In the genomic region with DNA sequence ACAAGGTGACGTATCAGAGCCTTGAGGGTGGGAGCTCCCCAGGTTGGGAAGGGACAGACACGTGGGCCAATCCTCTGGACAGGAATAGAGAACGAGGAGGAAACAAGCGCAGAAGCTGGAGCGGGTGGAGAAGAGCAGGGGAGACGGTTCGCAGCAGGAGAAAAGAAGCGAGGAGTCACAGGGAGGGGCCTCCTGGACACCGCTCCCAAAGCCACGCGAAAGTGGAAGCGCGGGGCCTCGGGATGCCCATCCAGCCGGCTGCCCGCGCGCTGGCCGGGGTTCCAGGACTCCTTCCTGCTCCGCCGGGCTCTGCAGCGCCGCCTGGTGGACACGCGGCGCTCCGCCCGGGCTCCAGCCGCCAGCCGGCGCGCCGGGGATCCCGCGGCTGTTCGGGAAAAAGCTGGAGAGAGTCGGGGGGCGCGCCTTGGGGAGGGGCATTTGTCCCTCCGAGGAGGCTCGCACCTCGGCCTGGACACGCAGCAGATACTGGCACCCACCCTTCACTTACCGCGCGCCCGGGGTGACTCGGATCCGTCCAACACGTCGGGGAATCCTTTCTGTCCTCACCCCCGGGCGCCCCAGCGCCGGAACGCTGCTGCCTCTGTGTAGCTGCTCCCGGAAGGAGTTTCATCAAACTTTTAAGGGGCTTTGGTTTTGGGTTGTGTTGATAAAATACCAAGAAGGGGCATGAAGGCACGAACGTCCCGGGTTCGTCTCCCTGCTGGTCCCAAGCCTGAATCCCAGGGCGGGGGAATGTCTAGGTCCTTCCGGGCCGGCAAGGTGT, we compare ENCODE assay signal across 8 cellular contexts. TPM values are rescaled to one million over a fixed set of nuclear protein-coding genes. Genes with fewer than 3 reads are reported as not detected.
DNase-seq lines count a peak whose midpoint lies in the region; ATAC-seq and TF ChIP-seq lines count a peak whose summit lies in the region.

No MANE protein-coding gene starts in this region.

- peak overlapping the region; percentile 91 for H3K9ac ChIP-seq in IMR-90 (ENCODE audit: low read depth, low read length)
- H3K9ac ChIP-seq in mesenchymal stem cell (ENCODE audit: low read length), result peak overlapping the region; percentile 100

- no TSS peak for BruUV-seq in Caco-2 (replicated peaks; lab: Mats Ljungman, UMichigan)
- no TSS peak for BruUV-seq in IMR-90 (replicated peaks; lab: Mats Ljungman, UMichigan)

- peak overlapping the region; percentile 98 for H3K27ac ChIP-seq in IMR-90 (ENCODE audit: insufficient read depth, low read length)
- no peak overlapping the region for H3K27ac ChIP-seq in ectodermal cell (ENCODE audit: insufficient read depth, low read depth, low read length, poor library complexity, severe bottlenecking)
- no peak overlapping the region for H3K27ac ChIP-seq in mesenchymal stem cell (ENCODE audit: low read length, poor library complexity, severe bottlenecking)
- peak overlapping the region; percentile 3 for H3K27ac ChIP-seq in urinary bladder (ENCODE audit: low read depth)

- peak overlapping the region; percentile 92 for H2AFZ ChIP-seq in IMR-90 (replicated peaks; ENCODE audit: low read length, poor library complexity)
- H2AFZ ChIP-seq in mesenchymal stem cell (ENCODE audit: low read depth, low read length), result no peak overlapping the region

- TF ChIP-seq CTCF in Caco-2 (IDR thresholded peaks at IDR 0.05; ENCODE audit: insufficient read depth in 1 of 2, low read depth in 1 of 2, low read length in 1 of 2, severe bottlenecking in 1 of 2, unreplicated experiment in 1 of 2), result peak in 1 of 2 experiments; percentile 24
- peak; percentile 80 for TF ChIP-seq CTCF in IMR-90 (conservative IDR thresholded peaks at IDR 0.05; ENCODE audit: low read depth, low read length)

- peaks cover 73% of the 10 kb centered on the region for H3K36me3 Mint-ChIP-seq in Caco-2 (ENCODE audit: insufficient read depth, unreplicated experiment)

- no peaks in the 10 kb centered on the region for H3K9me3 Mint-ChIP-seq in Caco-2 (ENCODE audit: unreplicated experiment)

- H3K36me3 ChIP-seq in Caco-2 (ENCODE audit: control insufficient read depth, insufficient read depth, low read length) (peaks cover 5% of the 10 kb centered on the region), IMR-90 (ENCODE audit: control insufficient read depth, insufficient read depth, low read length) (peaks cover 34% of the 10 kb centered on the region), ectodermal cell (ENCODE audit: control insufficient read depth, insufficient read depth, low read length) (peaks cover 13% of the 10 kb centered on the region), mesenchymal stem cell (ENCODE audit: control insufficient read depth in 1 of 2, insufficient read depth in 2 of 2, low read depth in 1 of 2, low read length in 2 of 2) (peaks cover 25 to 51% of the 10 kb centered on the region in 2 experiments), urinary bladder (ENCODE audit: insufficient read depth) (peaks cover 8% of the 10 kb centered on the region)

- H3K4ac ChIP-seq in IMR-90 (ENCODE audit: low read depth, low read length), result peak overlapping the region; percentile 95
- H3K4ac ChIP-seq in mesenchymal stem cell (ENCODE audit: low read depth in 1 of 2, low read length in 2 of 2), result peak overlapping the region; percentile 85 to 94

- DNase-seq in Caco-2, result no peak
- DNase-seq in IMR-90, result peak; percentile 48
- DNase-seq in mesenchymal stem cell, result peak; percentile 62
- no peak for DNase-seq in NCI-H2029 (lab: John Stamatoyannopoulos, UW)

- H3K9me1 ChIP-seq in IMR-90 (ENCODE audit: insufficient read depth, low read length), result peaks cover 5% of the 10 kb centered on the region; the same call in 1 of the 2 replicates

- peak; percentile 68 for TF ChIP-seq RAD21 in IMR-90 (IDR thresholded peaks at IDR 0.05; ENCODE audit: low read length)

- H3K14ac ChIP-seq in IMR-90 (replicated peaks; ENCODE audit: low read depth, low read length) (peak overlapping the region; percentile 81), mesenchymal stem cell (ENCODE audit: low read length in 2 of 2) (peak overlapping the region; percentile 29 to 73)

- no peaks in the 10 kb centered on the region for H3K27me3 Mint-ChIP-seq in Caco-2 (ENCODE audit: insufficient read depth, unreplicated experiment)

- H3K27me3 ChIP-seq in Caco-2 (replicated peaks; ENCODE audit: control insufficient read depth, insufficient read depth, low read length) (no peaks in the 10 kb centered on the region), IMR-90 (ENCODE audit: control insufficient read depth, insufficient read depth, low read length) (no peaks in the 10 kb centered on the region), ectodermal cell (ENCODE audit: control insufficient read depth, insufficient read depth, low read length, poor library complexity, severe bottlenecking) (peaks cover 84% of the 10 kb centered on the region), mesenchymal stem cell (ENCODE audit: control insufficient read depth in 1 of 2, insufficient read depth in 1 of 2, low read length in 2 of 2) (peaks cover 0 to 61% of the 10 kb centered on the region in 2 experiments)

- dilution Hi-C loops in IMR-90 (cut with HindIII; ENCODE audit: low sequenced_read_pairs, unreplicated experiment), result no loop called here

- peak overlapping the region; percentile 18 for H3K4me3 Mint-ChIP-seq in Caco-2 (ENCODE audit: unreplicated experiment)

- H2AK5ac ChIP-seq in IMR-90 (ENCODE audit: low read depth, low read length), result peak overlapping the region; percentile 64
- peak overlapping the region; percentile 37 for H2AK5ac ChIP-seq in mesenchymal stem cell (ENCODE audit: low read length, severe bottlenecking)

- H3K4me2 ChIP-seq in IMR-90 (ENCODE audit: low read depth, low read length), result peak overlapping the region; percentile 81
- peak overlapping the region; percentile 75 for H3K4me2 ChIP-seq in mesenchymal stem cell (ENCODE audit: low read length, poor library complexity, severe bottlenecking)

- H2BK5ac ChIP-seq in IMR-90 (ENCODE audit: low read depth, low read length, poor library complexity, severe bottlenecking) (peak overlapping the region; percentile 83), mesenchymal stem cell (ENCODE audit: low read depth, low read length, poor library complexity, severe bottlenecking) (no peak overlapping the region)

- peak overlapping the region; percentile 55 for H3K56ac ChIP-seq in IMR-90 (ENCODE audit: extremely low read depth, insufficient read depth, low read length)

- POLR2A ChIA-PET in Caco-2 (lab: Charles Lee) (interaction anchor here (0.9 kb wide), 1 partner anchor 35 kb away, joined by 3 read pairs; no protein-coding TSS in a partner anchor), IMR-90 (lab: Charles Lee; ENCODE audit: unreplicated experiment) (no interaction called here)

- peak overlapping the region; percentile 86 to 98 for H2BK12ac ChIP-seq in mesenchymal stem cell (ENCODE audit: low read length in 2 of 2)

- H3K4me1 Mint-ChIP-seq in Caco-2 (ENCODE audit: low read depth, unreplicated experiment), result peaks cover 7% of the 10 kb centered on the region

- H4K20me1 ChIP-seq in IMR-90 (ENCODE audit: insufficient read depth, low read length), result peaks cover 8% of the 10 kb centered on the region; the same call in 1 of the 2 replicates

- CTCF ChIA-PET in Caco-2 (lab: Charles Lee) (no interaction called here), IMR-90 (lab: Yijun Ruan, JAX) (interaction anchor here (0.6 to 1.5 kb wide), 9 partner anchors 8 to 1932 kb away, joined by 3 to 7 read pairs (median 4); no protein-coding TSS in a partner anchor)

- no peak overlapping the region for H3K4me3 ChIP-seq in Caco-2 (ENCODE audit: low read depth, low read length)
- peak overlapping the region; percentile 99 for H3K4me3 ChIP-seq in IMR-90 (ENCODE audit: insufficient read depth, low read depth, low read length)
- H3K4me3 ChIP-seq in ectodermal cell (ENCODE audit: insufficient read depth, low read depth, low read length), result peak overlapping the region; percentile 91
- H3K4me3 ChIP-seq in mesenchymal stem cell (ENCODE audit: insufficient read depth in 1 of 2, low read depth in 1 of 2, low read length in 2 of 2), result peak overlapping the region; percentile 19 to 75
- peak overlapping the region; percentile 40 for H3K4me3 ChIP-seq in urinary bladder (ENCODE audit: low read depth, low read length)

- H4K5ac ChIP-seq in IMR-90 (ENCODE audit: low read depth, low read length), result peak overlapping the region; percentile 45

- H2BK20ac ChIP-seq in IMR-90 (ENCODE audit: low read depth, low read length), result peak overlapping the region; percentile 86

- H4K8ac ChIP-seq in IMR-90 (ENCODE audit: low read depth in 2 of 2, low read length in 2 of 2), result peak overlapping the region; percentile 84 to 92
- peak overlapping the region; percentile 96 for H4K8ac ChIP-seq in mesenchymal stem cell (ENCODE audit: low read length)

- peak overlapping the region; percentile 21 for H3K27ac Mint-ChIP-seq in Caco-2 (ENCODE audit: unreplicated experiment)

- WGBS in IMR-90 (ENCODE audit: extremely low coverage in 2 of 2, insufficient read length in 1 of 2), 2 experiments, result 24% methylated on average over 19 of the region's 64 CpGs; no CpG with 5 or more reads in 1 of the 2 experiments
- WGBS in ectodermal cell, 2 experiments, result 5% methylated on average over 64 of the region's 64 CpGs
- 8% methylated on average over 60 of the region's 64 CpGs for WGBS in mesenchymal stem cell
- WGBS in urinary bladder, result 23% methylated on average over 64 of the region's 64 CpGs

- intact Hi-C loops in Caco-2 (cut with micrococcal nuclease; ENCODE audit: unreplicated experiment), result no loop called here
- intact Hi-C loops in IMR-90 (cut with micrococcal nuclease), result loop anchor here (2.0 to 5.0 kb wide), 2 partner anchors 159 to 283 kb away; partner anchors contain the start of gene SAMD8

- H3K23ac ChIP-seq in IMR-90 (ENCODE audit: low read depth, low read length) (peak overlapping the region; percentile 67), mesenchymal stem cell (ENCODE audit: low read length in 2 of 2) (peak overlapping the region in 1 of 2 experiments; percentile 98)

- TF ChIP-seq POLR2A in IMR-90 (IDR thresholded peaks at IDR 0.05; ENCODE audit: low read depth, low read length), result no peak

- H3K9me3 ChIP-seq in Caco-2, result no peaks in the 10 kb centered on the region
- H3K9me3 ChIP-seq in IMR-90 (ENCODE audit: control insufficient read depth, insufficient read depth, low read length), result no peaks in the 10 kb centered on the region
- no peaks in the 10 kb centered on the region for H3K9me3 ChIP-seq in ectodermal cell (ENCODE audit: control insufficient read depth, low read length)
- no peaks in the 10 kb centered on the region for H3K9me3 ChIP-seq in mesenchymal stem cell (ENCODE audit: control insufficient read depth, low read length)

- ATAC-seq in IMR-90 (ENCODE audit: low read depth), result peak; percentile 51
- no peak for ATAC-seq in GM19035 (IDR thresholded peaks at IDR 0.05; ENCODE audit: unreplicated experiment)
- no peak for ATAC-seq in GM18867 (IDR thresholded peaks at IDR 0.05; ENCODE audit: unreplicated experiment)

- peak overlapping the region; percentile 92 for H2AK9ac ChIP-seq in IMR-90 (replicated peaks; ENCODE audit: low read depth, low read length, poor library complexity)

- H3K79me1 ChIP-seq in IMR-90 (ENCODE audit: low read depth in 1 of 2, low read length in 2 of 2) (peaks cover 3 to 21% of the 10 kb centered on the region in 2 experiments), mesenchymal stem cell (replicated peaks; ENCODE audit: low read length, poor library complexity, severe bottlenecking) (peaks cover 5% of the 10 kb centered on the region)

- H2BK15ac ChIP-seq in IMR-90 (ENCODE audit: low read depth, low read length) (peak overlapping the region; percentile 96; the same call in 2 of the 3 replicates), mesenchymal stem cell (ENCODE audit: low read depth, poor library complexity, severe bottlenecking) (peak overlapping the region; percentile 61)

- in situ Hi-C loops in IMR-90 (cut with MboI; ENCODE audit: low sequenced_read_pairs), result loop anchor here (5.0 to 10.0 kb wide), 2 partner anchors 101 to 1717 kb away; no protein-coding TSS in a partner anchor

- H3K4me1 ChIP-seq in Caco-2, result no peaks in the 10 kb centered on the region
- peaks cover 13% of the 10 kb centered on the region; the same call in 1 of the 2 replicates for H3K4me1 ChIP-seq in IMR-90 (ENCODE audit: control insufficient read depth, insufficient read depth, low read length)
- no peaks in the 10 kb centered on the region for H3K4me1 ChIP-seq in ectodermal cell (ENCODE audit: control insufficient read depth, insufficient read depth, low read length)
- peaks cover 29% of the 10 kb centered on the region for H3K4me1 ChIP-seq in mesenchymal stem cell (ENCODE audit: control insufficient read depth, insufficient read depth, low read depth, low read length)
- H3K4me1 ChIP-seq in urinary bladder (ENCODE audit: insufficient read depth), result no peaks in the 10 kb centered on the region

- H4K91ac ChIP-seq in IMR-90 (ENCODE audit: insufficient read depth, low read depth, low read length), result peak overlapping the region; percentile 93
- H4K91ac ChIP-seq in mesenchymal stem cell (ENCODE audit: low read length), result peak overlapping the region; percentile 98

- H2BK120ac ChIP-seq in IMR-90 (ENCODE audit: low read depth, low read length) (peak overlapping the region; percentile 91), mesenchymal stem cell (ENCODE audit: low read depth, low read length) (peak overlapping the region; percentile 90)

- H3K18ac ChIP-seq in IMR-90 (ENCODE audit: low read depth, low read length) (peak overlapping the region; percentile 83), mesenchymal stem cell (ENCODE audit: low read depth in 1 of 2, low read length in 2 of 2) (peak overlapping the region; percentile 95 to 99)

RNA-seq across cellular contexts. Expression of gene ZNF503, which starts 6.2 kb away (rescaled TPM):
- total RNA-seq in Caco-2 (2022) (35.5 and 35.7 TPM in 2 replicates), IMR-90 (2012; rRNA removed) (0.36 and 0.83 TPM in 2 replicates), urinary bladder (12.1 TPM)
- polyA plus RNA-seq in IMR-90 (2012; rRNA removed) (5.8 and 7.2 TPM in 2 replicates), urinary bladder (31.1 TPM)
- 9.6 and 16.1 TPM in 2 replicates for polyA plus RNA-seq in IMR-90 (2012; cell fraction: cytosol; rRNA removed)
- polyA plus RNA-seq in IMR-90 (2012; cell fraction: nucleus; rRNA removed; ENCODE audit: low replicate concordance), result 7.7 and 20.9 TPM in 2 replicates
- 42.5 TPM for polyA plus RNA-seq in ectodermal cell (2013, experiment 1 of 4)
- polyA plus RNA-seq in ectodermal cell (2013, experiment 2 of 4), result 48.6 TPM
- 60.3 TPM for polyA plus RNA-seq in ectodermal cell (2013, experiment 3 of 4)
- polyA plus RNA-seq in ectodermal cell (2013, experiment 4 of 4), result 64.8 TPM
- polyA plus RNA-seq in mesenchymal stem cell (2013, experiment 1 of 2), result 110 TPM
- polyA plus RNA-seq in mesenchymal stem cell (2013, experiment 2 of 2), result 112 TPM

RNA-seq across cellular contexts. Expression of gene LRMDA, which starts 36.1 kb away (rescaled TPM):
- total RNA-seq in Caco-2 (2022), result 18.5 and 21.6 TPM in 2 replicates
- total RNA-seq in IMR-90 (2012; rRNA removed), result under 0.01 TPM in 1 of 2 replicates, not detected in the other
- polyA plus RNA-seq in IMR-90 (2012; rRNA removed), result 0.07 TPM in 1 of 2 replicates, not detected in the other
- polyA plus RNA-seq in IMR-90 (2012; cell fraction: cytosol; rRNA removed), result 0.01 TPM in 1 of 2 replicates, not detected in the other
- not detected in 2 replicates for polyA plus RNA-seq in IMR-90 (2012; cell fraction: nucleus; rRNA removed; ENCODE audit: low replicate concordance)
- polyA plus RNA-seq in ectodermal cell (2013, experiment 1 of 4), result 0.28 TPM
- 1.3 TPM for polyA plus RNA-seq in ectodermal cell (2013, experiment 2 of 4)
- 1.3 TPM for polyA plus RNA-seq in ectodermal cell (2013, experiment 3 of 4)
- 0.65 TPM for polyA plus RNA-seq in ectodermal cell (2013, experiment 4 of 4)
- 3.8 TPM for polyA plus RNA-seq in mesenchymal stem cell (2013, experiment 1 of 2)
- polyA plus RNA-seq in mesenchymal stem cell (2013, experiment 2 of 2), result 5.7 TPM
- total RNA-seq in urinary bladder, result 17.7 TPM
- 7.9 TPM for polyA plus RNA-seq in urinary bladder

Comparison
In these comparisons a context has a peak if more than half of its experiments do, and no peak if none do; other contexts are left out.
1. DNase-seq: peak in IMR-90 (single experiment) and mesenchymal stem cell (single experiment); none in Caco-2 (0 of 2) and NCI-H2029 (single experiment).
2. H3K27ac ChIP-seq: peak in IMR-90 (single experiment) and urinary bladder (single experiment); none in ectodermal cell (single experiment) and mesenchymal stem cell (single experiment).
3. RNA of gene LRMDA, which starts 36.1 kb away (total RNA-seq): 18.5 to 21.6 TPM in Caco-2 and 17.7 TPM in urinary bladder (single experiment); under 0.01 TPM in IMR-90; every median in the first group is over 10 times any median in the second.